ENCODE assay signal across 1 cellular context in the genomic region with DNA sequence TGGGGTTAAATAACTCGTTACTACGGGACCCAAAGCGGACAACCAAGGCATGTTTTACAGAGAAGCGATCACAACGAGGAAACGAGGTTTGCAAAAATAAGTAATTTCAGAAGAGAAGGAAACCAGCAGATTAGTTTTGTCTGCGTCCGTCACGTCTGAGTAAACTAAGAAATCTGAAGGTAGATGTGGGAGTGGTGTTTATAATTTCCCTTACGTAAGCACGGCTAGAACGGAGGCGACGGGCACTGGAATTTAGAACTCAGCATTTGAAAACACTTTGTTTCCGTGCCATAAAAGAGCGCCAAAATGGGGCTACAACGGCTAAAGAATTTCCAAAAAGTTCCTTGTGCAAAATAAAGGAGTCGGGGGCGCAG.
A peak's percentile ranks its signal among the peaks of the same experiment; 100 is the strongest.
TF ChIP-seq lines count a peak whose summit lies in the region.

No MANE protein-coding gene starts in this region.

TF ChIP-seq in K562, 482 proteins besides CTCF, POLR2A, EP300 and RAD21 (continued from another document and continues in another):
- TF ChIP-seq ZBTB5 (IDR thresholded peaks at IDR 0.05) (no peak), TEAD4 (IDR thresholded peaks at IDR 0.05; ENCODE audit: low read length) (0 out of 2 replicates have a peak, but pooled peaks have one; percentile 13), TEAD4 (CRISPR knock-in tag; IDR thresholded peaks at IDR 0.05; ENCODE audit: borderline replicate concordance) (no peak), ADNP (tag; IDR thresholded peaks at IDR 0.05) (no peak), DNMT1 (IDR thresholded peaks at IDR 0.05) (no peak), TRIM25 (IDR thresholded peaks at IDR 0.05; ENCODE audit: borderline replicate concordance) (no peak), RBM15 (IDR thresholded peaks at IDR 0.05; ENCODE audit: insufficient read depth, low read length) (no peak), THRA (IDR thresholded peaks at IDR 0.05) (no peak), FOXA3 (CRISPR knock-in tag; conservative IDR thresholded peaks at IDR 0.05 in 1 of 2, IDR thresholded peaks at IDR 0.05 in 1 of 2) (peak in 1 of 2 experiments; percentile 6; a peak in 1 of 4 replicates), VEZF1 (CRISPR knock-in tag; IDR thresholded peaks at IDR 0.05) (no peak), ZNF408 (CRISPR knock-in tag; IDR thresholded peaks at IDR 0.05; ENCODE audit: low read depth) (no peak), MCM2 (IDR thresholded peaks at IDR 0.05; ENCODE audit: low read depth) (no peak), RNF2 (IDR thresholded peaks at IDR 0.05) (no peak), ZNF699 (CRISPR knock-in tag; IDR thresholded peaks at IDR 0.05; ENCODE audit: insufficient replicate concordance) (no peak), CBX3 (IDR thresholded peaks at IDR 0.05; ENCODE audit: borderline replicate concordance in 1 of 2, low read length in 2 of 2) (no peak), RUNX1 (IDR thresholded peaks at IDR 0.05; ENCODE audit: low read depth) (no peak), KDM5B (IDR thresholded peaks at IDR 0.05; ENCODE audit: insufficient replicate concordance, low read depth, low read length) (peak; percentile 11), ZBTB2 (IDR thresholded peaks at IDR 0.05) (no peak), ZFP1 (CRISPR knock-in tag; IDR thresholded peaks at IDR 0.05) (no peak), ZNF57 (CRISPR knock-in tag; IDR thresholded peaks at IDR 0.05) (no peak), HINFP (tag; conservative IDR thresholded peaks at IDR 0.05; ENCODE audit: low read depth) (no peak), MAFK (IDR thresholded peaks at IDR 0.05; ENCODE audit: low read length) (peak; percentile 65), HDAC8 (tag; IDR thresholded peaks at IDR 0.05) (no peak), LCOR (CRISPR knock-in tag; IDR thresholded peaks at IDR 0.05) (0 out of 2 replicates have a peak, but pooled peaks have one; percentile 56), ZNF316 (IDR thresholded peaks at IDR 0.05) (peak; percentile 70), PHF21A (IDR thresholded peaks at IDR 0.05; ENCODE audit: borderline replicate concordance, low read depth) (no peak), ZNF253 (CRISPR knock-in tag; conservative IDR thresholded peaks at IDR 0.05) (no peak), RREB1 (CRISPR knock-in tag; IDR thresholded peaks at IDR 0.05) (no peak; the same call in 1 of the 2 replicates), JUND (IDR thresholded peaks at IDR 0.05; ENCODE audit: borderline replicate concordance, low read depth, low read length) (no peak), JUND (tag; IDR thresholded peaks at IDR 0.05; ENCODE audit: borderline replicate concordance, low read depth, low read length) (0 out of 3 replicates have a peak, but pooled peaks have one; percentile 0)
- TF ChIP-seq, protein P1, sequence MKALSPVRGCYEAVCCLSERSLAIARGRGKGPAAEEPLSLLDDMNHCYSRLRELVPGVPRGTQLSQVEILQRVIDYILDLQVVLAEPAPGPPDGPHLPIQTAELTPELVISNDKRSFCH (CRISPR knock-in tag; IDR thresholded peaks at IDR 0.05), result no peak
- TF ChIP-seq, protein P1 (tag; IDR thresholded peaks at IDR 0.05), result 0 out of 2 replicates have a peak, but pooled peaks have one; percentile 30
- TF ChIP-seq, protein P2, sequence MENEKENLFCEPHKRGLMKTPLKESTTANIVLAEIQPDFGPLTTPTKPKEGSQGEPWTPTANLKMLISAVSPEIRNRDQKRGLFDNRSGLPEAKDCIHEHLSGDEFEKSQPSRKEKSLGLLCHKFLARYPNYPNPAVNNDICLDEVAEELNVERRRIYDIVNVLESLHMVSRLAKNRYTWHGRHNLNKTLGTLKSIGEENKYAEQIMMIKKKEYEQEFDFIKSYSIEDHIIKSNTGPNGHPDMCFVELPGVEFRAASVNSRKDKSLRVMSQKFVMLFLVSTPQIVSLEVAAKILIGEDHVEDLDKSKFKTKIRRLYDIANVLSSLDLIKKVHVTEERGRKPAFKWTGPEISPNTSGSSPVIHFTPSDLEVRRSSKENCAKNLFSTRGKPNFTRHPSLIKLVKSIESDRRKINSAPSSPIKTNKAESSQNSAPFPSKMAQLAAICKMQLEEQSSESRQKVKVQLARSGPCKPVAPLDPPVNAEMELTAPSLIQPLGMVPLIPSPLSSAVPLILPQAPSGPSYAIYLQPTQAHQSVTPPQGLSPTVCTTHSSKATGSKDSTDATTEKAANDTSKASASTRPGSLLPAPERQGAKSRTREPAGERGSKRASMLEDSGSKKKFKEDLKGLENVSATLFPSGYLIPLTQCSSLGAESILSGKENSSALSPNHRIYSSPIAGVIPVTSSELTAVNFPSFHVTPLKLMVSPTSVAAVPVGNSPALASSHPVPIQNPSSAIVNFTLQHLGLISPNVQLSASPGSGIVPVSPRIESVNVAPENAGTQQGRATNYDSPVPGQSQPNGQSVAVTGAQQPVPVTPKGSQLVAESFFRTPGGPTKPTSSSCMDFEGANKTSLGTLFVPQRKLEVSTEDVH (IDR thresholded peaks at IDR 0.05; ENCODE audit: low read depth, partially characterized antibody), result no peak
- TF ChIP-seq, protein P3, sequence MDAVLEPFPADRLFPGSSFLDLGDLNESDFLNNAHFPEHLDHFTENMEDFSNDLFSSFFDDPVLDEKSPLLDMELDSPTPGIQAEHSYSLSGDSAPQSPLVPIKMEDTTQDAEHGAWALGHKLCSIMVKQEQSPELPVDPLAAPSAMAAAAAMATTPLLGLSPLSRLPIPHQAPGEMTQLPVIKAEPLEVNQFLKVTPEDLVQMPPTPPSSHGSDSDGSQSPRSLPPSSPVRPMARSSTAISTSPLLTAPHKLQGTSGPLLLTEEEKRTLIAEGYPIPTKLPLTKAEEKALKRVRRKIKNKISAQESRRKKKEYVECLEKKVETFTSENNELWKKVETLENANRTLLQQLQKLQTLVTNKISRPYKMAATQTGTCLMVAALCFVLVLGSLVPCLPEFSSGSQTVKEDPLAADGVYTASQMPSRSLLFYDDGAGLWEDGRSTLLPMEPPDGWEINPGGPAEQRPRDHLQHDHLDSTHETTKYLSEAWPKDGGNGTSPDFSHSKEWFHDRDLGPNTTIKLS (IDR thresholded peaks at IDR 0.05; ENCODE audit: borderline replicate concordance, low read depth), result no peak
- TF ChIP-seq, protein P4, sequence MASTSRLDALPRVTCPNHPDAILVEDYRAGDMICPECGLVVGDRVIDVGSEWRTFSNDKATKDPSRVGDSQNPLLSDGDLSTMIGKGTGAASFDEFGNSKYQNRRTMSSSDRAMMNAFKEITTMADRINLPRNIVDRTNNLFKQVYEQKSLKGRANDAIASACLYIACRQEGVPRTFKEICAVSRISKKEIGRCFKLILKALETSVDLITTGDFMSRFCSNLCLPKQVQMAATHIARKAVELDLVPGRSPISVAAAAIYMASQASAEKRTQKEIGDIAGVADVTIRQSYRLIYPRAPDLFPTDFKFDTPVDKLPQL (IDR thresholded peaks at IDR 0.05; ENCODE audit: extremely low read depth, insufficient read length), result no peak
